In the genomic region with DNA sequence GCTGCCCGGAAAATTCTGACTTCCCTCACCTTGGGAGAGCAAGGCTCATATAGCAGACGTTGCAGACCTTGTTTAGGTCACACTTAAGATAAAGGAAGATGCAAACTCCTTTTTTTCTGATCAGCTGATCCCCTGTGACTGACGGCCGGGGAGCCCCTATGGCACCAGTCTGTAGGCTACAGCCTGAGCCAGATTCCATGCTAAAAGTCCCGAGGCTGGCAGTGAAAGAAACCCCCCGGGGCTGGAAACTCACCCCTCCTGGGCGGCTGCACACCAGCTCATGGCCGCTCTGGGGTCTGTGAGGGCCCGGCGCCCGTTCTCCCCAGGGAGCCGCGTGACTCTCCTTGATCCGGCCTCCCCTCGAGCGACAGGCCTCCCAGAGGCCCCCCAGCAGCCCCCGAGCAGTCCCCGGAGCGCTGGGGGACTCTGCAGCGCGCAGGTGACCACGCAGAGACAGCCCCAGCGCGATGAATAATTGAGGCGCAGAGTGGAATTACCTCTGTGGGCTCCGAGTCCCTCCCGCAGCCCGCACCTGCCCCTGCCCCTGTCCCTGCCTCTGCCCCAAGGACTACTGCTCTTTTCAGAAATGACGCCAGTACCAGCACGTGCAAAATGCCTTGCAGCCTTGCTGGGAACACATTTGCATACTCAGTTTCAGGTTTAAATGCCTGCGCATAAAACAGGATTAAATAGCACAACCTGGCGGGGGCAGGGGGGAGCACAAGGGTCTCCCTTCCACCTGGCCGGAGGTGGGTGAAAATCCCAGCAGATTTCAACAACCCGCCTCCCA, we compare ENCODE assay signal across 8 cellular contexts.
DNase-seq lines count a peak whose midpoint lies in the region; ATAC-seq, FAIRE-seq and TF ChIP-seq lines count a peak whose summit lies in the region.

No MANE protein-coding gene starts in this region.

- ATAC-seq in HG03045 (IDR thresholded peaks at IDR 0.05; ENCODE audit: unreplicated experiment) = peak; percentile 71

- peak overlapping the region; percentile 79 for H3K4me3 ChIP-seq in GM06990 (replicated peaks; ENCODE audit: low read depth, low read length)
- no peak overlapping the region for H3K4me3 ChIP-seq in testis

- peak; percentile 74 for TF ChIP-seq CTCF in GM06990 (IDR thresholded peaks at IDR 0.05; ENCODE audit: insufficient read depth, low read length, poor library complexity, severe bottlenecking)
- no peak for TF ChIP-seq CTCF in testis (IDR thresholded peaks at IDR 0.05)

- FAIRE-seq in HTR-8/SVneo (lab: Jason Lieb, UNC) = no peak

- intact Hi-C loops in testis (cut with DNase I; ENCODE audit: low total_unique reads) = no loop called here

- peak; percentile 70 for TF ChIP-seq POLR2A in GM19099 (IDR thresholded peaks at IDR 0.05; ENCODE audit: extremely low read depth, insufficient read length, low read depth)
- no peak for TF ChIP-seq POLR2A in testis (IDR thresholded peaks at IDR 0.05)

- H3K27me3 ChIP-seq in GM06990 (replicated peaks; ENCODE audit: control insufficient read depth, insufficient read depth, low read length) = no peaks in the 10 kb centered on the region; the same call in 1 of the 2 replicates
- no peaks in the 10 kb centered on the region for H3K27me3 ChIP-seq in testis

- H3K36me3 ChIP-seq in GM06990 (ENCODE audit: control insufficient read depth, insufficient read depth, low read length) (peaks cover 7% of the 10 kb centered on the region), testis (ENCODE audit: low read depth, missing control alignments) (no peaks in the 10 kb centered on the region)

- DNase-seq in GM06990 (ENCODE audit: extremely low read depth, insufficient read length) (peak; percentile 80), dermis blood vessel endothelial cell (peak; percentile 20), HTR-8/SVneo (ENCODE audit: insufficient read length, low spot score) (no peak), testis (no peak), cerebellar cortex (ENCODE audit: low spot score) (no peak), AG08396 (ENCODE audit: low spot score) (no peak)

- 46 to 47% methylated on average over 26 to 34 of the region's 34 CpGs for WGBS in testis, 2 donors

- H3K27ac ChIP-seq in testis = no peak overlapping the region

- H3K4me1 ChIP-seq in testis = peaks cover 5% of the 10 kb centered on the region

- H3K9me3 ChIP-seq in testis = no peaks in the 10 kb centered on the region

Comparison
In these comparisons a context has a peak if more than half of its experiments do, and no peak if none do; other contexts are left out.
1. DNase-seq: peak in GM06990 (single experiment) and dermis blood vessel endothelial cell (single experiment); none in HTR-8/SVneo (single experiment), testis (single experiment), cerebellar cortex (single experiment) and AG08396 (single experiment).